ENCODE assay signal across 9 cellular contexts in genomic region chrX:129637217-129638109, GRCh38. TPM values are rescaled to one million over a fixed set of nuclear protein-coding genes. Genes with fewer than 3 reads are reported as not detected.
DNase-seq lines count a peak whose midpoint lies in the region; ATAC-seq lines count a peak whose summit lies in the region.
"Had no signal": no experiment of that assay in that cellular context is flagged by ENCODE, and none has a peak within 500 bp of the region (broad histone marks: within the 10 kb centered on the region; RNA-seq: fewer than 3 reads in every experiment).

No MANE protein-coding gene starts in this region.

- peaks cover 0 to 4% of the 10 kb centered on the region in 2 donors for H3K4me1 ChIP-seq in naive thymus-derived CD4-positive, alpha-beta T cell (ENCODE audit: control insufficient read depth in 2 of 2, insufficient read depth in 2 of 2, low read length in 2 of 2)

- peak; percentile 66 for ATAC-seq in HG02970 (IDR thresholded peaks at IDR 0.05; ENCODE audit: low FRiP score, unreplicated experiment)
- ATAC-seq in naive thymus-derived CD4-positive, alpha-beta T cell: peak; percentile 92

- no peak overlapping the region for H3K4me3 ChIP-seq in naive thymus-derived CD4-positive, alpha-beta T cell (ENCODE audit: low read length)
- H3K4me3 ChIP-seq: BLaER1 treated with 17β-estradiol and CSF1 and Interleukin-3, amounts not matched to agents 10 nM and 100 nM had no signal

- no peaks in the 10 kb centered on the region for H3K36me3 Mint-ChIP-seq in naive thymus-derived CD4-positive, alpha-beta T cell

- H3K27ac Mint-ChIP-seq in naive thymus-derived CD4-positive, alpha-beta T cell: peak overlapping the region in 3 of 9 donors; percentile 34 to 68 (median 55)

- intact Hi-C loops in naive thymus-derived CD4-positive, alpha-beta T cell (cut with micrococcal nuclease): loop anchor here (1.0 to 5.0 kb wide), 10 partner anchors 29 to 423 kb away; partner anchors contain the start of gene UTP14A (in 1 of the 2)

- H3K4me1 Mint-ChIP-seq in naive thymus-derived CD4-positive, alpha-beta T cell: peaks cover 0 to 10% (median 0%) of the 10 kb centered on the region in 7 donors

- H3K36me3 ChIP-seq in naive thymus-derived CD4-positive, alpha-beta T cell (ENCODE audit: control insufficient read depth in 2 of 3, insufficient read depth in 3 of 3, low read length in 3 of 3): no peaks in the 10 kb centered on the region
- H3K36me3 ChIP-seq: BLaER1 treated with 17β-estradiol and CSF1 and Interleukin-3, amounts not matched to agents 10 nM and 100 nM had no signal

- DNase-seq in NCI-H2171 treated with DMSO at 0.1 percent for 48 hours (lab: John Stamatoyannopoulos, UW) (peak; percentile 19), NCI-H2171 (lab: John Stamatoyannopoulos, UW) (no peak), NCI-H774 (lab: John Stamatoyannopoulos, UW) (peak; percentile 24), epithelial cell of prostate (ENCODE audit: low read depth, low spot score) (no peak)
- peak; percentile 28 for DNase-seq in activated CD8-positive, alpha-beta memory T cell treated with anti-CD3 and anti-CD28 coated beads, Interleukin-2, amount 50 U/mL, for 24 hours (ENCODE audit: extremely low read depth)
- peak; percentile 48 to 80 (median 63) for DNase-seq in naive thymus-derived CD4-positive, alpha-beta T cell
- DNase-seq in stimulated activated CD8-positive, alpha-beta memory T cell treated with anti-CD3 and anti-CD28 coated beads, Interleukin-7, amount 100 ng/mL, for 4 hours (ENCODE audit: low read depth in 2 of 2): peak; percentile 52 to 53

- CTCF ChIA-PET in naive thymus-derived CD4-positive, alpha-beta T cell (lab: Charles Lee): interaction anchor here (0.5 to 1.7 kb wide), 8 partner anchors 40 to 440 kb away, joined by 3 to 4 read pairs (median 3); no protein-coding TSS in a partner anchor

- H3K27me3 ChIP-seq in naive thymus-derived CD4-positive, alpha-beta T cell (ENCODE audit: control insufficient read depth in 2 of 2, insufficient read depth in 2 of 2, low read length in 2 of 2): no peaks in the 10 kb centered on the region

- H3K27ac ChIP-seq in epithelial cell of prostate: peak overlapping the region; percentile 16
- no peak overlapping the region for H3K27ac ChIP-seq in naive thymus-derived CD4-positive, alpha-beta T cell (ENCODE audit: low read depth, low read length)
- H3K27ac ChIP-seq: BLaER1 treated with 17β-estradiol and CSF1 and Interleukin-3, amounts not matched to agents 10 nM and 100 nM had no signal

- H3K9me3 ChIP-seq in naive thymus-derived CD4-positive, alpha-beta T cell (ENCODE audit: control insufficient read depth in 2 of 3, low read length in 3 of 3): no peaks in the 10 kb centered on the region

- H3K4me3 Mint-ChIP-seq in naive thymus-derived CD4-positive, alpha-beta T cell: no peak overlapping the region

- H3K9me3 Mint-ChIP-seq in naive thymus-derived CD4-positive, alpha-beta T cell: peaks cover 0 to 1% (median 0%) of the 10 kb centered on the region in 11 donors

- H3K27me3 Mint-ChIP-seq in naive thymus-derived CD4-positive, alpha-beta T cell: no peaks in the 10 kb centered on the region

- POLR2A ChIA-PET in naive thymus-derived CD4-positive, alpha-beta T cell (lab: Charles Lee): no interaction called here

RNA-seq across cellular contexts. Expression of gene APLN, which starts 17.3 kb away (rescaled TPM):
- total RNA-seq in naive thymus-derived CD4-positive, alpha-beta T cell: under 1 TPM in 1 of 5 experiments, not detected in 4; 0.10 TPM
- not detected for polyA plus RNA-seq in naive thymus-derived CD4-positive, alpha-beta T cell

Comparison
In these comparisons a context has a peak if more than half of its experiments do, and no peak if none do; other contexts are left out.
1. DNase-seq: peak in NCI-H2171 treated with DMSO at 0.1 percent for 48 hours (single experiment), NCI-H774 (single experiment), activated CD8-positive, alpha-beta memory T cell treated with anti-CD3 and anti-CD28 coated beads, Interleukin-2, amount 50 U/mL, for 24 hours (single experiment), naive thymus-derived CD4-positive, alpha-beta T cell (9 of 9) and stimulated activated CD8-positive, alpha-beta memory T cell treated with anti-CD3 and anti-CD28 coated beads, Interleukin-7, amount 100 ng/mL, for 4 hours (2 of 2); none in NCI-H2171 (single experiment) and epithelial cell of prostate (single experiment).